ENCODE assay signal across 14 cellular contexts in genomic region chr1:157748262-157748817, GRCh38. TPM values are rescaled to one million over a fixed set of nuclear protein-coding genes. Genes with fewer than 3 reads are reported as not detected.
DNase-seq lines count a peak whose midpoint lies in the region; ATAC-seq and TF ChIP-seq lines count a peak whose summit lies in the region.
"Had no signal": no experiment of that assay in that cellular context is flagged by ENCODE, and none has a peak within 500 bp of the region (broad histone marks: within the 10 kb centered on the region; RNA-seq: fewer than 3 reads in every experiment).

No MANE protein-coding gene starts in this region.

- H3K36me3 Mint-ChIP-seq in natural killer cell (no peaks in the 10 kb centered on the region), activated B cell treated with CpG ODN at 0.5 μM for 24 hours (ENCODE audit: low read depth) (peaks cover 84% of the 10 kb centered on the region), naive B cell (peaks cover 32 to 54% of the 10 kb centered on the region in 2 donors), progenitor cell of endocrine pancreas (ENCODE audit: insufficient read depth) (no peaks in the 10 kb centered on the region)
- no peaks in the 10 kb centered on the region for H3K36me3 Mint-ChIP-seq in natural killer cell treated with Interleukin-12 subunit alpha and Interleukin-12 subunit beta and Interleukin-15 and Interleukin-18, amount 100 ng/mL, for 72 hours

- DNase-seq in natural killer cell (no peak), activated B cell treated with CpG ODN at 0.5 μM for 24 hours (no peak), naive B cell (no peak), progenitor cell of endocrine pancreas (ENCODE audit: low spot score, unreplicated experiment) (no peak)
- no peak for DNase-seq in natural killer cell treated with Interleukin-12 subunit alpha and Interleukin-12 subunit beta and Interleukin-15 and Interleukin-18, amount 100 ng/mL, for 72 hours (ENCODE audit: low spot score)
- no peak for DNase-seq in activated CD4-positive, CD25-positive, alpha-beta regulatory T cell (lab: John Stamatoyannopoulos, UW)
- DNase-seq: C1 segment of cervical spinal cord; CD4-positive, alpha-beta T cell; DMS79; EL; HCEC 1CT; KBM-7 had no signal

- POLR2A ChIA-PET in activated B cell treated with CpG ODN at 0.5 μM for 24 hours (lab: Charles Lee), result interaction anchor here (0.6 to 2.8 kb wide), 3 partner anchors 21 to 133 kb away, joined by 3 to 5 read pairs (median 3); no protein-coding TSS in a partner anchor

- CTCF ChIA-PET in activated B cell treated with CpG ODN at 0.5 μM for 24 hours (lab: Charles Lee), result interaction anchor here (1.4 kb wide), 1 partner anchor 23 kb away, joined by 5 read pairs; no protein-coding TSS in a partner anchor

- no peak for TF ChIP-seq CTCF in natural killer cell (IDR thresholded peaks at IDR 0.05)
- no peak for TF ChIP-seq CTCF in activated B cell treated with CpG ODN at 0.5 μM for 24 hours (IDR thresholded peaks at IDR 0.05)
- TF ChIP-seq CTCF in progenitor cell of endocrine pancreas (IDR thresholded peaks at IDR 0.05; ENCODE audit: unreplicated experiment), result no peak

- peak overlapping the region in 1 of 2 donors; percentile 21 for H3K27ac Mint-ChIP-seq in natural killer cell
- H3K27ac Mint-ChIP-seq in natural killer cell treated with Interleukin-12 subunit alpha and Interleukin-12 subunit beta and Interleukin-15 and Interleukin-18, amount 100 ng/mL, for 72 hours, result no peak overlapping the region
- H3K27ac Mint-ChIP-seq in activated B cell treated with CpG ODN at 0.5 μM for 24 hours, result peak overlapping the region; percentile 60
- H3K27ac Mint-ChIP-seq in naive B cell, result peak overlapping the region in 4 of 6 donors; percentile 24 to 85 (median 54)
- H3K27ac Mint-ChIP-seq in progenitor cell of endocrine pancreas, result no peak overlapping the region
- H3K27ac Mint-ChIP-seq: CD4-positive, alpha-beta T cell had no signal

- H3K27me3 Mint-ChIP-seq in natural killer cell (ENCODE audit: low read depth in 2 of 2) (no peaks in the 10 kb centered on the region), activated B cell treated with CpG ODN at 0.5 μM for 24 hours (no peaks in the 10 kb centered on the region), naive B cell (no peaks in the 10 kb centered on the region), progenitor cell of endocrine pancreas (no peaks in the 10 kb centered on the region)
- H3K27me3 Mint-ChIP-seq in natural killer cell treated with Interleukin-12 subunit alpha and Interleukin-12 subunit beta and Interleukin-15 and Interleukin-18, amount 100 ng/mL, for 72 hours, result no peaks in the 10 kb centered on the region

- no peaks in the 10 kb centered on the region for H3K9me3 Mint-ChIP-seq in natural killer cell
- H3K9me3 Mint-ChIP-seq in natural killer cell treated with Interleukin-12 subunit alpha and Interleukin-12 subunit beta and Interleukin-15 and Interleukin-18, amount 100 ng/mL, for 72 hours, result peaks cover 3% of the 10 kb centered on the region
- H3K9me3 Mint-ChIP-seq in activated B cell treated with CpG ODN at 0.5 μM for 24 hours, result no peaks in the 10 kb centered on the region
- H3K9me3 Mint-ChIP-seq in naive B cell, result no peaks in the 10 kb centered on the region
- no peaks in the 10 kb centered on the region for H3K9me3 Mint-ChIP-seq in progenitor cell of endocrine pancreas (ENCODE audit: low read depth)
- H3K9me3 Mint-ChIP-seq: CD4-positive, alpha-beta T cell had no signal

- ATAC-seq in natural killer cell, result peak in 2 of 3 donors; percentile 38 to 46
- ATAC-seq in natural killer cell treated with Interleukin-12 subunit alpha and Interleukin-12 subunit beta and Interleukin-15 and Interleukin-18, amount 100 ng/mL, for 72 hours, result no peak
- ATAC-seq in activated B cell treated with CpG ODN at 0.5 μM for 24 hours (ENCODE audit: low read depth), result no peak
- ATAC-seq in naive B cell (ENCODE audit: low read depth in 2 of 2), result no peak
- ATAC-seq in HG03135 (IDR thresholded peaks at IDR 0.05; ENCODE audit: unreplicated experiment), result no peak

- H3K4me3 Mint-ChIP-seq in natural killer cell, result no peak overlapping the region
- H3K4me3 Mint-ChIP-seq in natural killer cell treated with Interleukin-12 subunit alpha and Interleukin-12 subunit beta and Interleukin-15 and Interleukin-18, amount 100 ng/mL, for 72 hours, result no peak overlapping the region
- H3K4me3 Mint-ChIP-seq in activated B cell treated with CpG ODN at 0.5 μM for 24 hours, result no peak overlapping the region
- peak overlapping the region in 1 of 8 donors; percentile 33 for H3K4me3 Mint-ChIP-seq in naive B cell
- H3K4me3 Mint-ChIP-seq in progenitor cell of endocrine pancreas (ENCODE audit: low read depth), result no peak overlapping the region
- H3K4me3 Mint-ChIP-seq: CD4-positive, alpha-beta T cell had no signal

- H3K4me1 Mint-ChIP-seq in natural killer cell, result peaks cover 30% of the 10 kb centered on the region in 2 donors
- peaks cover 20 to 26% of the 10 kb centered on the region in 2 donors for H3K4me1 Mint-ChIP-seq in natural killer cell treated with Interleukin-12 subunit alpha and Interleukin-12 subunit beta and Interleukin-15 and Interleukin-18, amount 100 ng/mL, for 72 hours (ENCODE audit: low read depth in 2 of 2)
- H3K4me1 Mint-ChIP-seq in activated B cell treated with CpG ODN at 0.5 μM for 24 hours, result peaks cover 40% of the 10 kb centered on the region
- peaks cover 42 to 47% (median 42%) of the 10 kb centered on the region in 3 donors for H3K4me1 Mint-ChIP-seq in naive B cell
- no peaks in the 10 kb centered on the region for H3K4me1 Mint-ChIP-seq in progenitor cell of endocrine pancreas (ENCODE audit: low read depth)

- intact Hi-C loops in natural killer cell (cut with micrococcal nuclease) (no loop called here), activated B cell treated with CpG ODN at 0.5 μM for 24 hours (cut with micrococcal nuclease) (no loop called here)

RNA-seq across cellular contexts. Expression of gene FCRL2, which starts 28.6 kb away (rescaled TPM):
- total RNA-seq in natural killer cell, result 1 to 10 TPM in 1 of 3 donors, under 1 TPM in 2; 0.49 to 1.1 (median 0.88) TPM
- total RNA-seq in natural killer cell treated with Interleukin-12 subunit alpha and Interleukin-12 subunit beta and Interleukin-15 and Interleukin-18, amount 100 ng/mL, for 72 hours, result not detected
- 48.0 and 51.6 TPM in 2 replicates for total RNA-seq in activated B cell treated with CpG ODN at 0.5 μM for 24 hours
- 10 to 100 TPM; 26.1 to 98.4 (median 41.4) TPM for polyA plus RNA-seq in naive B cell (ENCODE audit: low read depth in 6 of 6)
- total RNA-seq in progenitor cell of endocrine pancreas, result not detected in 2 replicates
- total RNA-seq: H4 had no signal

RNA-seq across cellular contexts. Expression of gene FCRL3, which starts 47.8 kb away (rescaled TPM):
- total RNA-seq in natural killer cell (100 to 1,000 TPM in 1 of 3 donors, 10 to 100 TPM in 2; 69.8 to 117 (median 83.8) TPM), activated B cell treated with CpG ODN at 0.5 μM for 24 hours (87.7 and 97.1 TPM in 2 replicates), progenitor cell of endocrine pancreas (not detected in 2 replicates)
- 10 to 100 TPM; 22.3 to 33.7 TPM for total RNA-seq in natural killer cell treated with Interleukin-12 subunit alpha and Interleukin-12 subunit beta and Interleukin-15 and Interleukin-18, amount 100 ng/mL, for 72 hours
- 100 to 1,000 TPM; 129 to 322 (median 238) TPM for polyA plus RNA-seq in naive B cell (ENCODE audit: low read depth in 6 of 6)
- total RNA-seq: H4 had no signal

Comparison
In these comparisons a context has a peak if more than half of its experiments do, and no peak if none do; other contexts are left out.
1. ATAC-seq: peak in natural killer cell (2 of 3); none in natural killer cell treated with Interleukin-12 subunit alpha and Interleukin-12 subunit beta and Interleukin-15 and Interleukin-18, amount 100 ng/mL, for 72 hours (0 of 2), activated B cell treated with CpG ODN at 0.5 μM for 24 hours (single experiment), naive B cell (0 of 2) and HG03135 (single experiment).
2. H3K27ac Mint-ChIP-seq: peak in activated B cell treated with CpG ODN at 0.5 μM for 24 hours (single experiment) and naive B cell (4 of 6); none in natural killer cell treated with Interleukin-12 subunit alpha and Interleukin-12 subunit beta and Interleukin-15 and Interleukin-18, amount 100 ng/mL, for 72 hours (0 of 2) and progenitor cell of endocrine pancreas (single experiment).
3. RNA of gene FCRL2, which starts 28.6 kb away (total RNA-seq): 48.0 to 51.6 TPM in activated B cell treated with CpG ODN at 0.5 μM for 24 hours; 0.49 to 1.1 TPM in natural killer cell, not detected in natural killer cell treated with Interleukin-12 subunit alpha and Interleukin-12 subunit beta and Interleukin-15 and Interleukin-18, amount 100 ng/mL, for 72 hours and not detected in progenitor cell of endocrine pancreas; every median in the first group is over 10 times any median in the second.
4. RNA of gene FCRL3, which starts 47.8 kb away (total RNA-seq): 87.7 to 97.1 TPM in activated B cell treated with CpG ODN at 0.5 μM for 24 hours, 69.8 to 117 TPM in natural killer cell and 22.3 to 33.7 TPM in natural killer cell treated with Interleukin-12 subunit alpha and Interleukin-12 subunit beta and Interleukin-15 and Interleukin-18, amount 100 ng/mL, for 72 hours; not detected in progenitor cell of endocrine pancreas; every median in the first group is over 10 times any median in the second.